13 cellular contexts compared by ENCODE assay signal in genomic region chr18:51275712-51276473, GRCh38.
DNase-seq lines count a peak whose midpoint lies in the region; ATAC-seq, FAIRE-seq and TF ChIP-seq lines count a peak whose summit lies in the region.
"Had no signal": no experiment of that assay in that cellular context is flagged by ENCODE, and none has a peak within 500 bp of the region (broad histone marks: within the 10 kb centered on the region; RNA-seq: fewer than 3 reads in every experiment).

No MANE protein-coding gene starts in this region.

- H3K27ac ChIP-seq in right atrium auricular region (no peak overlapping the region), astrocyte (ENCODE audit: low read depth, low read length) (no peak overlapping the region), right cardiac atrium (ENCODE audit: low read length) (no peak overlapping the region)
- H3K27ac ChIP-seq: spleen had no signal

- H3K9ac ChIP-seq in astrocyte (ENCODE audit: low read length) = no peak overlapping the region

- peak; percentile 71 for ATAC-seq in Right ventricle myocardium superior (ENCODE audit: poor library complexity)
- peak; percentile 42 to 52 for ATAC-seq in right cardiac atrium
- ATAC-seq: activated T-cell treated with anti-CD3 and anti-CD28 coated beads, Interleukin-2, amount 50 U/mL, for 4 hours; naive thymus-derived CD8-positive, alpha-beta T cell had no signal

- TF ChIP-seq CTCF in right atrium auricular region (IDR thresholded peaks at IDR 0.05) (no peak), astrocyte (IDR thresholded peaks at IDR 0.05; ENCODE audit: insufficient read depth, low read depth, low read length) (no peak)

- no peak overlapping the region for H3K4me2 ChIP-seq in astrocyte (ENCODE audit: low read length)

- intact Hi-C loops in Right ventricle myocardium superior (cut with DNase I) (no loop called here), right cardiac atrium (cut with DNase I) (no loop called here)

- no peak overlapping the region for H3K4me3 ChIP-seq in right atrium auricular region
- H3K4me3 ChIP-seq in astrocyte (ENCODE audit: insufficient read depth, low read depth, low read length) = no peak overlapping the region
- no peak overlapping the region for H3K4me3 ChIP-seq in right cardiac atrium (ENCODE audit: low read length)
- H3K4me3 ChIP-seq: spleen had no signal

- peaks cover 4% of the 10 kb centered on the region for H3K27me3 Mint-ChIP-seq in astrocyte (ENCODE audit: low read depth, unreplicated experiment)

- 44% methylated on average over 6 of the region's 6 CpGs for WGBS in right cardiac atrium

- H3K27ac Mint-ChIP-seq in astrocyte (ENCODE audit: unreplicated experiment) = peak overlapping the region; percentile 95

- H3K4me3 Mint-ChIP-seq in astrocyte (ENCODE audit: unreplicated experiment) = no peak overlapping the region
- H3K4me3 Mint-ChIP-seq: activated T-cell treated with anti-CD3 and anti-CD28 coated beads, Interleukin-2, amount 50 U/mL, for 4 hours; naive thymus-derived CD8-positive, alpha-beta T cell had no signal

- H3K79me2 ChIP-seq in astrocyte (ENCODE audit: insufficient read depth, low read length) = no peaks in the 10 kb centered on the region

- peaks cover 12% of the 10 kb centered on the region for H3K4me1 Mint-ChIP-seq in astrocyte (ENCODE audit: low read depth, unreplicated experiment)
- H3K4me1 Mint-ChIP-seq: naive thymus-derived CD8-positive, alpha-beta T cell had no signal

- FAIRE-seq in astrocyte (lab: Jason Lieb, UNC) (no peak), urothelium cell line (lab: Jason Lieb, UNC) (no peak)
- FAIRE-seq: GM18507 had no signal

- no peaks in the 10 kb centered on the region for H3K9me3 Mint-ChIP-seq in astrocyte (ENCODE audit: unreplicated experiment)
- H3K9me3 Mint-ChIP-seq: activated T-cell treated with anti-CD3 and anti-CD28 coated beads, Interleukin-2, amount 50 U/mL, for 4 hours; naive thymus-derived CD8-positive, alpha-beta T cell had no signal

- DNase-seq in Right ventricle myocardium superior (peak; percentile 45), right atrium auricular region (ENCODE audit: low spot score) (no peak), astrocyte (ENCODE audit: low read depth) (no peak), right cardiac atrium (peak in 2 of 3 donors; percentile 27 to 45), urothelium cell line (ENCODE audit: low spot score) (peak; percentile 13), NCI-H345 (lab: John Stamatoyannopoulos, UW) (no peak)
- DNase-seq in stimulated activated CD4-positive, alpha-beta T cell treated with anti-CD3 and anti-CD28 coated beads, Interleukin-12 subunit alpha, Interleukin-12 subunit beta, amount 100 ng/mL, for 4 hours = no peak
- no peak for DNase-seq in stimulated activated naive CD4-positive, alpha-beta T cell (lab: John Stamatoyannopoulos, UW)
- DNase-seq: activated T-cell treated with anti-CD3 and anti-CD28 coated beads, Interleukin-2, amount 50 U/mL, for 4 hours; DMS79 treated with DMSO at 0.1 percent for 48 hours; naive thymus-derived CD8-positive, alpha-beta T cell; spleen had no signal

- no peaks in the 10 kb centered on the region for H3K4me1 ChIP-seq in right atrium auricular region
- no peaks in the 10 kb centered on the region for H3K4me1 ChIP-seq in astrocyte (ENCODE audit: insufficient read depth, low read length)
- H3K4me1 ChIP-seq in right cardiac atrium (ENCODE audit: control insufficient read depth, insufficient read depth, low read length) = no peaks in the 10 kb centered on the region
- H3K4me1 ChIP-seq: spleen had no signal

- H3K36me3 Mint-ChIP-seq in astrocyte (ENCODE audit: low read depth, unreplicated experiment) = no peaks in the 10 kb centered on the region
- H3K36me3 Mint-ChIP-seq: naive thymus-derived CD8-positive, alpha-beta T cell had no signal

- no peaks in the 10 kb centered on the region for H4K20me1 ChIP-seq in astrocyte (ENCODE audit: insufficient read depth, low read length)

- H2AFZ ChIP-seq in astrocyte (ENCODE audit: low read depth, low read length) = no peak overlapping the region

- H3K27me3 ChIP-seq in right atrium auricular region (no peaks in the 10 kb centered on the region), astrocyte (ENCODE audit: insufficient read depth, low read length) (no peaks in the 10 kb centered on the region), right cardiac atrium (ENCODE audit: control insufficient read depth, insufficient read depth) (no peaks in the 10 kb centered on the region)
- H3K27me3 ChIP-seq: spleen had no signal

- H3K36me3 ChIP-seq in right atrium auricular region (no peaks in the 10 kb centered on the region), astrocyte (ENCODE audit: insufficient read depth, low read length) (no peaks in the 10 kb centered on the region)
- H3K36me3 ChIP-seq: spleen had no signal

- H3K9me3 ChIP-seq in right atrium auricular region (no peaks in the 10 kb centered on the region), astrocyte (ENCODE audit: insufficient read depth, low read depth, low read length) (no peaks in the 10 kb centered on the region), right cardiac atrium (ENCODE audit: control insufficient read depth, low read length) (no peaks in the 10 kb centered on the region)
- H3K9me3 ChIP-seq: spleen had no signal

Comparison
In these comparisons a context has a peak if more than half of its experiments do, and no peak if none do; other contexts are left out.
1. DNase-seq: peak in Right ventricle myocardium superior (single experiment), right cardiac atrium (2 of 3) and urothelium cell line (single experiment); none in right atrium auricular region (single experiment), astrocyte (single experiment), stimulated activated CD4-positive, alpha-beta T cell treated with anti-CD3 and anti-CD28 coated beads, Interleukin-12 subunit alpha, Interleukin-12 subunit beta, amount 100 ng/mL, for 4 hours (single experiment), stimulated activated naive CD4-positive, alpha-beta T cell (0 of 6) and NCI-H345 (single experiment).